ENCODE assay signal across 2 cellular contexts in the genomic region with DNA sequence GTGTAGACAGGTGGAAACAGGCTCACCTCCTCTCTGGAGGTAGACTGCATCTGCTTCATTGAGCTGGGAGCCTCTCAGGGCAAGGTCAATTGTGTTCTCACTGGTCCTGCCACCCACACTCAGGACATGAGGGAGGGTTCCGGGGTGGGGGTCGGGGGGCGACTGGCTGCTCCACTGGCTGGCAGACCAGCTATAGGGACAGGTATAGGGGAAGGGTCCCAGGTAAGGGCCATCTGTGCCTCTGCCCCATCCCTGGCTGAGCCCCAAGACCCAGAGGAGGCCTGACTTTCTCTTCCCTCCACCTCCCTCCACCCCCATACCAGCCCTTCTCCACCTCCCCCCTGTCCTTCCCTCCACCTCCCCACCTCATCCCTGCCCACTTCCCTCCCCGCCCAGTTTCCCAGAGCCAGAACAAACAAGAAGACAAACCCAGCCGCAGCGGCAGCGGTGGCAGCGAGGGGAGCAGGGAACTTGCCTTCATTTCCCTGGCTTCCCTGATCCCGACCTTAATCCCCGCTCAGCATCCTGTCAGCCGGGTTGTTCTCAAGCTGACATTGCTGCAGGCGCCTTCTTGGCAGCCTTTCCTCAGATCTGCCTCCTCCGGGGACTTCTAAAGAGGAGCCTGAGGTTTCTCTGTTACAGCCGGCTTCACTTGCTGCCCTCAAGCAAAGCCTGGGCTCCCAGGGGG.
TF ChIP-seq lines count a peak whose summit lies in the region.

No MANE protein-coding gene starts in this region.

TF ChIP-seq in A549, 52 proteins besides CTCF, POLR2A, EP300 and RAD21:
- TF ChIP-seq MAZ (IDR thresholded peaks at IDR 0.05; ENCODE audit: borderline replicate concordance, low read depth, low read length), result no peak
- no peak for TF ChIP-seq BCL3 (IDR thresholded peaks at IDR 0.05)
- no peak for TF ChIP-seq BHLHE40 (IDR thresholded peaks at IDR 0.05; ENCODE audit: low read depth, low read length)
- no peak for TF ChIP-seq HEYL (CRISPR knock-in tag; IDR thresholded peaks at IDR 0.05)
- TF ChIP-seq EHMT2 (IDR thresholded peaks at IDR 0.05; ENCODE audit: low read depth), result no peak
- TF ChIP-seq ATOH8 (CRISPR knock-in tag; IDR thresholded peaks at IDR 0.05; ENCODE audit: low read depth), result no peak
- no peak for TF ChIP-seq SREBF2 (IDR thresholded peaks at IDR 0.05)
- no peak for TF ChIP-seq POLR2AphosphoS2 (conservative IDR thresholded peaks at IDR 0.05; ENCODE audit: low read length)
- TF ChIP-seq TP53 (CRISPR knock-in tag; IDR thresholded peaks at IDR 0.05), result no peak
- TF ChIP-seq NFE2L2 (conservative IDR thresholded peaks at IDR 0.05; ENCODE audit: low read length), result no peak
- TF ChIP-seq MAX (IDR thresholded peaks at IDR 0.05), result no peak

TF ChIP-seq in K562, 482 proteins besides CTCF, POLR2A, EP300 and RAD21:
- TF ChIP-seq ZNF239 (CRISPR knock-in tag; IDR thresholded peaks at IDR 0.05) (no peak), FIP1L1 (IDR thresholded peaks at IDR 0.05; ENCODE audit: low read depth, low read length, poor library complexity, severe bottlenecking) (no peak), ZNF717 (CRISPR knock-in tag; IDR thresholded peaks at IDR 0.05) (no peak), POLR2G (IDR thresholded peaks at IDR 0.05; ENCODE audit: low read depth, low read length) (0 out of 2 replicates have a peak, but pooled peaks have one; percentile 17), TBL1XR1 (IDR thresholded peaks at IDR 0.05; ENCODE audit: low read length in 2 of 2) (no peak)
- TF ChIP-seq, protein P1, sequence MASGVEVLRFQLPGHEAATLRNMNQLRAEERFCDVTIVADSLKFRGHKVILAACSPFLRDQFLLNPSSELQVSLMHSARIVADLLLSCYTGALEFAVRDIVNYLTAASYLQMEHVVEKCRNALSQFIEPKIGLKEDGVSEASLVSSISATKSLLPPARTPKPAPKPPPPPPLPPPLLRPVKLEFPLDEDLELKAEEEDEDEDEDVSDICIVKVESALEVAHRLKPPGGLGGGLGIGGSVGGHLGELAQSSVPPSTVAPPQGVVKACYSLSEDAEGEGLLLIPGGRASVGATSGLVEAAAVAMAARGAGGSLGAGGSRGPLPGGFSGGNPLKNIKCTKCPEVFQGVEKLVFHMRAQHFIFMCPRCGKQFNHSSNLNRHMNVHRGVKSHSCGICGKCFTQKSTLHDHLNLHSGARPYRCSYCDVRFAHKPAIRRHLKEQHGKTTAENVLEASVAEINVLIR (CRISPR knock-in tag; IDR thresholded peaks at IDR 0.05), result no peak
